In genomic region chr2:83081835-83082522, GRCh38 we compare ENCODE assay signal across 10 cellular contexts.
A peak's percentile ranks its signal among the peaks of the same experiment; 100 is the strongest.
DNase-seq lines count a peak whose midpoint lies in the region; ATAC-seq, FAIRE-seq and TF ChIP-seq lines count a peak whose summit lies in the region.
"Had no signal": no experiment of that assay in that cellular context is flagged by ENCODE, and none has a peak within 500 bp of the region (broad histone marks: within the 10 kb centered on the region; RNA-seq: fewer than 3 reads in every experiment).

No MANE protein-coding gene starts in this region.

- H3K9me3 ChIP-seq in endothelial cell of umbilical vein (replicated peaks; ENCODE audit: control insufficient read depth, insufficient read depth, low read length) (no peaks in the 10 kb centered on the region), psoas muscle (no peaks in the 10 kb centered on the region), sigmoid colon (no peaks in the 10 kb centered on the region)

- H3K27me3 Mint-ChIP-seq in osteocyte (ENCODE audit: unreplicated experiment), result no peaks in the 10 kb centered on the region
- H3K27me3 Mint-ChIP-seq: central memory CD8-positive, alpha-beta T cell had no signal

- intact Hi-C loops in endothelial cell of umbilical vein (cut with micrococcal nuclease) (loop anchor here (1.0 to 5.0 kb wide), 11 partner anchors 13 to 480 kb away; no protein-coding TSS in a partner anchor), psoas muscle (cut with DNase I) (no loop called here), sigmoid colon (cut with DNase I) (no loop called here)

- no TSS peak for BruUV-seq in endothelial cell of umbilical vein (replicated peaks; lab: Mats Ljungman, UMichigan)

- POLR2A ChIA-PET in endothelial cell of umbilical vein (lab: Charles Lee), result interaction anchor here (1.0 to 1.4 kb wide), 5 partner anchors 12 to 286 kb away, joined by 3 to 5 read pairs (median 4); no protein-coding TSS in a partner anchor

- no peaks in the 10 kb centered on the region for H3K9me1 ChIP-seq in endothelial cell of umbilical vein (replicated peaks; ENCODE audit: control insufficient read depth, extremely low read depth, insufficient read depth, low read length)

- H3K36me3 ChIP-seq in endothelial cell of umbilical vein (ENCODE audit: control insufficient read depth in 2 of 2, extremely low read depth in 1 of 2, insufficient read depth in 2 of 2, low read length in 2 of 2), result no peaks in the 10 kb centered on the region
- H3K36me3 ChIP-seq in psoas muscle (ENCODE audit: insufficient read depth in 1 of 2, low read depth in 1 of 2), result no peaks in the 10 kb centered on the region
- H3K36me3 ChIP-seq in sigmoid colon, result no peaks in the 10 kb centered on the region

- DNase-seq in HT1080 (ENCODE audit: low read depth), result peak; percentile 18
- DNase-seq in NCI-H524 treated with DMSO at 0.1 percent for 48 hours (lab: John Stamatoyannopoulos, UW), result peak; percentile 64
- DNase-seq in endothelial cell of umbilical vein (ENCODE audit: low read depth, low spot score), result peak; percentile 100
- no peak for DNase-seq in osteocyte (ENCODE audit: extremely low spot score, unreplicated experiment)
- DNase-seq in psoas muscle, result no peak
- no peak for DNase-seq in sigmoid colon
- DNase-seq in KG1 (lab: John Stamatoyannopoulos, UW), result no peak

- peak overlapping the region; percentile 62 for H3K9ac ChIP-seq in endothelial cell of umbilical vein (replicated peaks; ENCODE audit: extremely low read depth, insufficient read depth, low read length)

- H3K27ac Mint-ChIP-seq in osteocyte (ENCODE audit: unreplicated experiment), result peak overlapping the region; percentile 36
- H3K27ac Mint-ChIP-seq: T-helper 2 cell treated with Interferon-gamma antibody and Interleukin-4, amounts not matched to agents 5 μg/mL and 100 μg/mL, for 36 hours had no signal

- H4K20me1 ChIP-seq in endothelial cell of umbilical vein (replicated peaks; ENCODE audit: control insufficient read depth, extremely low read depth, insufficient read depth, low read length), result no peaks in the 10 kb centered on the region

- H3K27me3 ChIP-seq in endothelial cell of umbilical vein (ENCODE audit: control insufficient read depth in 2 of 2, insufficient read depth in 2 of 2, low read length in 2 of 2), result no peaks in the 10 kb centered on the region
- H3K27me3 ChIP-seq in psoas muscle (ENCODE audit: insufficient read depth in 3 of 3, low read length in 2 of 3), result no peaks in the 10 kb centered on the region
- H3K27me3 ChIP-seq in sigmoid colon, result no peaks in the 10 kb centered on the region

- TF ChIP-seq CTCF in endothelial cell of umbilical vein (IDR thresholded peaks at IDR 0.05; ENCODE audit: extremely low read depth in 1 of 2, insufficient read depth in 1 of 2, low read depth in 1 of 2, low read length in 2 of 2) (no peak), osteocyte (IDR thresholded peaks at IDR 0.05) (no peak), psoas muscle (IDR thresholded peaks at IDR 0.05) (no peak), sigmoid colon (IDR thresholded peaks at IDR 0.05) (no peak)

- ATAC-seq in psoas muscle (no peak), HG03457 (IDR thresholded peaks at IDR 0.05; ENCODE audit: unreplicated experiment) (no peak)

- H3K4me3 ChIP-seq in endothelial cell of umbilical vein (replicated peaks in 1 of 3; ENCODE audit: insufficient read depth in 1 of 3, low read depth in 1 of 3, low read length in 3 of 3) (peak overlapping the region in 1 of 3 experiments; percentile 28), psoas muscle (no peak overlapping the region), sigmoid colon (no peak overlapping the region)

- dilution Hi-C loops in endothelial cell of umbilical vein (cut with MboI; ENCODE audit: extremely low pct_ligation_motif_present, low sequenced_read_pairs), result no loop called here

- no peak for TF ChIP-seq EP300 in sigmoid colon (IDR thresholded peaks at IDR 0.05)

- peaks cover 17% of the 10 kb centered on the region for H3K4me1 Mint-ChIP-seq in osteocyte (ENCODE audit: unreplicated experiment)
- H3K4me1 Mint-ChIP-seq: central memory CD8-positive, alpha-beta T cell had no signal

- H2AFZ ChIP-seq in endothelial cell of umbilical vein (ENCODE audit: low read depth, low read length), result peak overlapping the region; percentile 61

- H3K79me2 ChIP-seq in endothelial cell of umbilical vein (ENCODE audit: control insufficient read depth, insufficient read depth, low read length), result no peaks in the 10 kb centered on the region

- no peak overlapping the region for H3K4me3 Mint-ChIP-seq in osteocyte (ENCODE audit: unreplicated experiment)
- H3K4me3 Mint-ChIP-seq: central memory CD8-positive, alpha-beta T cell; T-helper 2 cell treated with Interferon-gamma antibody and Interleukin-4, amounts not matched to agents 5 μg/mL and 100 μg/mL, for 36 hours had no signal

- WGBS in psoas muscle, 3 donors, result 49 to 56% (median 52%) methylated on average over 5 of the region's 5 CpGs
- WGBS in sigmoid colon, 2 donors, result 30 to 49% methylated on average over 5 of the region's 5 CpGs

- no peaks in the 10 kb centered on the region for H3K36me3 Mint-ChIP-seq in osteocyte (ENCODE audit: unreplicated experiment)

- CTCF ChIA-PET in endothelial cell of umbilical vein (lab: Charles Lee), result interaction anchor here (0.6 to 2.9 kb wide), 8 partner anchors 13 to 391 kb away, joined by 3 to 21 read pairs (median 6); no protein-coding TSS in a partner anchor

- peak; percentile 96 for FAIRE-seq in endothelial cell of umbilical vein (lab: Jason Lieb, UNC)

- TF ChIP-seq POLR2A in endothelial cell of umbilical vein (IDR thresholded peaks at IDR 0.05; ENCODE audit: low read depth, low read length) (peak; percentile 67), sigmoid colon (IDR thresholded peaks at IDR 0.05) (no peak)

- H3K4me1 ChIP-seq in endothelial cell of umbilical vein (ENCODE audit: control insufficient read depth, extremely low read depth, insufficient read depth, low read length) (peaks cover 25% of the 10 kb centered on the region), psoas muscle (no peaks in the 10 kb centered on the region), sigmoid colon (peaks cover 0 to 14% (median 9%) of the 10 kb centered on the region in 4 donors)

- peaks cover 3% of the 10 kb centered on the region for H3K9me3 Mint-ChIP-seq in osteocyte (ENCODE audit: unreplicated experiment)

- peak overlapping the region; percentile 84 for H3K4me2 ChIP-seq in endothelial cell of umbilical vein (ENCODE audit: insufficient read depth, low read length)

- H3K27ac ChIP-seq in endothelial cell of umbilical vein (ENCODE audit: insufficient read depth, low read depth, low read length), result peak overlapping the region; percentile 94
- no peak overlapping the region for H3K27ac ChIP-seq in psoas muscle
- H3K27ac ChIP-seq in sigmoid colon, result peak overlapping the region in 1 of 4 donors; percentile 36

TF ChIP-seq in endothelial cell of umbilical vein, 7 proteins besides CTCF, POLR2A, EP300 and RAD21:
- TF ChIP-seq JUN (IDR thresholded peaks at IDR 0.05; ENCODE audit: borderline replicate concordance, insufficient read depth, insufficient read length, low read depth), result peak; percentile 75
- TF ChIP-seq GATA2 (IDR thresholded peaks at IDR 0.05; ENCODE audit: insufficient read depth, insufficient read length, low read depth, low read length), result peak; percentile 83
- peak; percentile 85 for TF ChIP-seq POLR2AphosphoS5 (IDR thresholded peaks at IDR 0.05; ENCODE audit: insufficient read depth, low read depth, low read length)
- TF ChIP-seq EZH2 (IDR thresholded peaks at IDR 0.05; ENCODE audit: borderline replicate concordance, low read depth, low read length, severe bottlenecking), result no peak
- TF ChIP-seq FOS (IDR thresholded peaks at IDR 0.05; ENCODE audit: borderline replicate concordance, insufficient read depth, low read length), result peak; percentile 30
- no peak for TF ChIP-seq MYC (IDR thresholded peaks at IDR 0.05; ENCODE audit: low read depth, low read length)

Comparison
In these comparisons a context has a peak if more than half of its experiments do, and no peak if none do; other contexts are left out.
1. DNase-seq: peak in HT1080 (single experiment), NCI-H524 treated with DMSO at 0.1 percent for 48 hours (single experiment) and endothelial cell of umbilical vein (single experiment); none in osteocyte (single experiment), psoas muscle (0 of 2), sigmoid colon (single experiment) and KG1 (single experiment).